ENCODE assay signal across 1 cellular context in the genomic region with DNA sequence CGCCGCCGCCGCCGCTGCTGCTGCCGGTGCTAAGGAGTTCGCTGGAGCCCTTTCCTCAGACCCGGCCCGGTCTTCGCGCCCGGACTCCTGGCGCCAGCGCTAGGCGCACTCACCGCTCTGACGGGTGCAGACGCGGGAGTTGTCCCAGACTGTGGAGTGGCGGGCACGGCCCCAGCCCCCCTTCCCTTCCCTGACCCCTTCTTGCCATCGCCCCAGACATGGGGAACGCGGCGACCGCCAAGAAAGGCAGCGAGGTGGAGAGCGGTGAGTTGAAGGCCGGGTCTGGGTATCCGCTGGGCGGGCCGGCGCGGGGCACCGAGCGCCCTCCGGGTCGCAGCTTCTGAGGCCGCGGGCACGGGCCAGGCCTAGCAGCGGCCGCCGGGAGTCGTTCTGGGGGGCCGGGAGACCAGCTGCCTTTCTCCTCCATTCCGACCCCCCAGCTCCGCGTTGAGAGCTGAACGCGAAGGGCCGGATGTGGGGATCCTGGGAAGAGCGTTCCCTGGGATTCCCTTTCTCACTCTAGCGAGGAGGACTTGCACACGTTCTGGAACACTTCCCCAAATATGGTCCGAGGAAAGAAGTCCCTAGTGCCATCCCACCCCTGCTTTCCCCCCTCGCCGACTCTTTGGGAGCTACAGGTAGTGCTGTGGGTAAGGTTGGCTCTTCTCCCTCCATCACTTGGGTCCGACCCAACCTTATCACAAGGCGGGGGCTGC.
A peak's percentile ranks its signal among the peaks of the same experiment; 100 is the strongest.
TF ChIP-seq lines count a peak whose summit lies in the region.

No MANE protein-coding gene starts in this region.

TF ChIP-seq in HepG2, 621 proteins besides CTCF, POLR2A, EP300 and RAD21 (continued from another document and continues in another):
- TF ChIP-seq, protein P1, sequence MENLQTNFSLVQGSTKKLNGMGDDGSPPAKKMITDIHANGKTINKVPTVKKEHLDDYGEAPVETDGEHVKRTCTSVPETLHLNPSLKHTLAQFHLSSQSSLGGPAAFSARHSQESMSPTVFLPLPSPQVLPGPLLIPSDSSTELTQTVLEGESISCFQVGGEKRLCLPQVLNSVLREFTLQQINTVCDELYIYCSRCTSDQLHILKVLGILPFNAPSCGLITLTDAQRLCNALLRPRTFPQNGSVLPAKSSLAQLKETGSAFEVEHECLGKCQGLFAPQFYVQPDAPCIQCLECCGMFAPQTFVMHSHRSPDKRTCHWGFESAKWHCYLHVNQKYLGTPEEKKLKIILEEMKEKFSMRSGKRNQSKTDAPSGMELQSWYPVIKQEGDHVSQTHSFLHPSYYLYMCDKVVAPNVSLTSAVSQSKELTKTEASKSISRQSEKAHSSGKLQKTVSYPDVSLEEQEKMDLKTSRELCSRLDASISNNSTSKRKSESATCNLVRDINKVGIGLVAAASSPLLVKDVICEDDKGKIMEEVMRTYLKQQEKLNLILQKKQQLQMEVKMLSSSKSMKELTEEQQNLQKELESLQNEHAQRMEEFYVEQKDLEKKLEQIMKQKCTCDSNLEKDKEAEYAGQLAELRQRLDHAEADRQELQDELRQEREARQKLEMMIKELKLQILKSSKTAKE (CRISPR knock-in tag; IDR thresholded peaks at IDR 0.05; ENCODE audit: borderline replicate concordance): no peak
- TF ChIP-seq, protein P2, sequence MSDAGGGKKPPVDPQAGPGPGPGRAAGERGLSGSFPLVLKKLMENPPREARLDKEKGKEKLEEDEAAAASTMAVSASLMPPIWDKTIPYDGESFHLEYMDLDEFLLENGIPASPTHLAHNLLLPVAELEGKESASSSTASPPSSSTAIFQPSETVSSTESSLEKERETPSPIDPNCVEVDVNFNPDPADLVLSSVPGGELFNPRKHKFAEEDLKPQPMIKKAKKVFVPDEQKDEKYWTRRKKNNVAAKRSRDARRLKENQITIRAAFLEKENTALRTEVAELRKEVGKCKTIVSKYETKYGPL (CRISPR knock-in tag; IDR thresholded peaks at IDR 0.05): no peak
- TF ChIP-seq PHF5A (CRISPR knock-in tag; IDR thresholded peaks at IDR 0.05; ENCODE audit: low read depth, unreplicated experiment) (no peak), TP53 (CRISPR knock-in tag; conservative IDR thresholded peaks at IDR 0.05) (no peak), ZNF577 (CRISPR knock-in tag; IDR thresholded peaks at IDR 0.05; ENCODE audit: borderline replicate concordance, low read depth) (no peak), MBD4 (IDR thresholded peaks at IDR 0.05; ENCODE audit: borderline replicate concordance, low read length) (no peak), KDM5A (IDR thresholded peaks at IDR 0.05; ENCODE audit: borderline replicate concordance, low read length) (no peak), RAD51 (IDR thresholded peaks at IDR 0.05; ENCODE audit: borderline replicate concordance) (no peak), ZSCAN30 (CRISPR knock-in tag; IDR thresholded peaks at IDR 0.05) (no peak), TSC22D2 (CRISPR knock-in tag; IDR thresholded peaks at IDR 0.05; ENCODE audit: borderline replicate concordance) (peak; percentile 12; the same call in 1 of the 2 replicates), ZNF776 (CRISPR knock-in tag; IDR thresholded peaks at IDR 0.05) (no peak), HIVEP1 (CRISPR knock-in tag; IDR thresholded peaks at IDR 0.05) (no peak), ZNF75D (CRISPR knock-in tag; IDR thresholded peaks at IDR 0.05; ENCODE audit: borderline replicate concordance) (no peak), ZNF777 (CRISPR knock-in tag; IDR thresholded peaks at IDR 0.05) (no peak), TBX2 (CRISPR knock-in tag; IDR thresholded peaks at IDR 0.05; ENCODE audit: borderline replicate concordance) (peak; percentile 52; the same call in 1 of the 2 replicates), SMAD1 (CRISPR knock-in tag; IDR thresholded peaks at IDR 0.05; ENCODE audit: borderline replicate concordance, low read depth) (no peak), U2AF2 (IDR thresholded peaks at IDR 0.05; ENCODE audit: low read depth, low read length) (no peak), KAT7 (CRISPR knock-in tag; IDR thresholded peaks at IDR 0.05; ENCODE audit: borderline replicate concordance) (peak; percentile 73; the same call in 1 of the 2 replicates), NCOA2 (CRISPR knock-in tag; IDR thresholded peaks at IDR 0.05) (no peak), FIP1L1 (IDR thresholded peaks at IDR 0.05; ENCODE audit: borderline replicate concordance, insufficient read depth, low read depth, low read length) (no peak), ZNF451 (CRISPR knock-in tag; IDR thresholded peaks at IDR 0.05) (no peak; the same call in 1 of the 2 replicates), KAT2B (IDR thresholded peaks at IDR 0.05; ENCODE audit: borderline replicate concordance, low read depth, low read length) (no peak), PHF8 (CRISPR knock-in tag; IDR thresholded peaks at IDR 0.05) (peak; percentile 77), ZNF260 (CRISPR knock-in tag; IDR thresholded peaks at IDR 0.05; ENCODE audit: borderline replicate concordance, low read depth) (no peak), ZNF614 (CRISPR knock-in tag; IDR thresholded peaks at IDR 0.05; ENCODE audit: borderline replicate concordance) (no peak), EED (CRISPR knock-in tag; IDR thresholded peaks at IDR 0.05) (0 out of 2 replicates have a peak, but pooled peaks have one; percentile 21), ZNF225 (CRISPR knock-in tag; IDR thresholded peaks at IDR 0.05) (no peak)
- TF ChIP-seq, protein P3, sequence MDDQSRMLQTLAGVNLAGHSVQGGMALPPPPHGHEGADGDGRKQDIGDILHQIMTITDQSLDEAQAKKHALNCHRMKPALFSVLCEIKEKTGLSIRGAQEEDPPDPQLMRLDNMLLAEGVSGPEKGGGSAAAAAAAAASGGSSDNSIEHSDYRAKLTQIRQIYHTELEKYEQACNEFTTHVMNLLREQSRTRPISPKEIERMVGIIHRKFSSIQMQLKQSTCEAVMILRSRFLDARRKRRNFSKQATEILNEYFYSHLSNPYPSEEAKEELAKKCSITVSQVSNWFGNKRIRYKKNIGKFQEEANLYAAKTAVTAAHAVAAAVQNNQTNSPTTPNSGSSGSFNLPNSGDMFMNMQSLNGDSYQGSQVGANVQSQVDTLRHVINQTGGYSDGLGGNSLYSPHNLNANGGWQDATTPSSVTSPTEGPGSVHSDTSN (CRISPR knock-in tag; IDR thresholded peaks at IDR 0.05; ENCODE audit: borderline replicate concordance): no peak
- TF ChIP-seq, protein P4, sequence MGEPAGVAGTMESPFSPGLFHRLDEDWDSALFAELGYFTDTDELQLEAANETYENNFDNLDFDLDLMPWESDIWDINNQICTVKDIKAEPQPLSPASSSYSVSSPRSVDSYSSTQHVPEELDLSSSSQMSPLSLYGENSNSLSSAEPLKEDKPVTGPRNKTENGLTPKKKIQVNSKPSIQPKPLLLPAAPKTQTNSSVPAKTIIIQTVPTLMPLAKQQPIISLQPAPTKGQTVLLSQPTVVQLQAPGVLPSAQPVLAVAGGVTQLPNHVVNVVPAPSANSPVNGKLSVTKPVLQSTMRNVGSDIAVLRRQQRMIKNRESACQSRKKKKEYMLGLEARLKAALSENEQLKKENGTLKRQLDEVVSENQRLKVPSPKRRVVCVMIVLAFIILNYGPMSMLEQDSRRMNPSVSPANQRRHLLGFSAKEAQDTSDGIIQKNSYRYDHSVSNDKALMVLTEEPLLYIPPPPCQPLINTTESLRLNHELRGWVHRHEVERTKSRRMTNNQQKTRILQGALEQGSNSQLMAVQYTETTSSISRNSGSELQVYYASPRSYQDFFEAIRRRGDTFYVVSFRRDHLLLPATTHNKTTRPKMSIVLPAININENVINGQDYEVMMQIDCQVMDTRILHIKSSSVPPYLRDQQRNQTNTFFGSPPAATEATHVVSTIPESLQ (CRISPR knock-in tag; conservative IDR thresholded peaks at IDR 0.05): no peak
- TF ChIP-seq, protein P5, sequence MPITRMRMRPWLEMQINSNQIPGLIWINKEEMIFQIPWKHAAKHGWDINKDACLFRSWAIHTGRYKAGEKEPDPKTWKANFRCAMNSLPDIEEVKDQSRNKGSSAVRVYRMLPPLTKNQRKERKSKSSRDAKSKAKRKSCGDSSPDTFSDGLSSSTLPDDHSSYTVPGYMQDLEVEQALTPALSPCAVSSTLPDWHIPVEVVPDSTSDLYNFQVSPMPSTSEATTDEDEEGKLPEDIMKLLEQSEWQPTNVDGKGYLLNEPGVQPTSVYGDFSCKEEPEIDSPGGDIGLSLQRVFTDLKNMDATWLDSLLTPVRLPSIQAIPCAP (CRISPR knock-in tag; IDR thresholded peaks at IDR 0.05; ENCODE audit: low read depth): no peak
- TF ChIP-seq, protein P6, sequence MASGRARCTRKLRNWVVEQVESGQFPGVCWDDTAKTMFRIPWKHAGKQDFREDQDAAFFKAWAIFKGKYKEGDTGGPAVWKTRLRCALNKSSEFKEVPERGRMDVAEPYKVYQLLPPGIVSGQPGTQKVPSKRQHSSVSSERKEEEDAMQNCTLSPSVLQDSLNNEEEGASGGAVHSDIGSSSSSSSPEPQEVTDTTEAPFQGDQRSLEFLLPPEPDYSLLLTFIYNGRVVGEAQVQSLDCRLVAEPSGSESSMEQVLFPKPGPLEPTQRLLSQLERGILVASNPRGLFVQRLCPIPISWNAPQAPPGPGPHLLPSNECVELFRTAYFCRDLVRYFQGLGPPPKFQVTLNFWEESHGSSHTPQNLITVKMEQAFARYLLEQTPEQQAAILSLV (CRISPR knock-in tag; IDR thresholded peaks at IDR 0.05; ENCODE audit: borderline replicate concordance): no peak
- TF ChIP-seq, protein P7, sequence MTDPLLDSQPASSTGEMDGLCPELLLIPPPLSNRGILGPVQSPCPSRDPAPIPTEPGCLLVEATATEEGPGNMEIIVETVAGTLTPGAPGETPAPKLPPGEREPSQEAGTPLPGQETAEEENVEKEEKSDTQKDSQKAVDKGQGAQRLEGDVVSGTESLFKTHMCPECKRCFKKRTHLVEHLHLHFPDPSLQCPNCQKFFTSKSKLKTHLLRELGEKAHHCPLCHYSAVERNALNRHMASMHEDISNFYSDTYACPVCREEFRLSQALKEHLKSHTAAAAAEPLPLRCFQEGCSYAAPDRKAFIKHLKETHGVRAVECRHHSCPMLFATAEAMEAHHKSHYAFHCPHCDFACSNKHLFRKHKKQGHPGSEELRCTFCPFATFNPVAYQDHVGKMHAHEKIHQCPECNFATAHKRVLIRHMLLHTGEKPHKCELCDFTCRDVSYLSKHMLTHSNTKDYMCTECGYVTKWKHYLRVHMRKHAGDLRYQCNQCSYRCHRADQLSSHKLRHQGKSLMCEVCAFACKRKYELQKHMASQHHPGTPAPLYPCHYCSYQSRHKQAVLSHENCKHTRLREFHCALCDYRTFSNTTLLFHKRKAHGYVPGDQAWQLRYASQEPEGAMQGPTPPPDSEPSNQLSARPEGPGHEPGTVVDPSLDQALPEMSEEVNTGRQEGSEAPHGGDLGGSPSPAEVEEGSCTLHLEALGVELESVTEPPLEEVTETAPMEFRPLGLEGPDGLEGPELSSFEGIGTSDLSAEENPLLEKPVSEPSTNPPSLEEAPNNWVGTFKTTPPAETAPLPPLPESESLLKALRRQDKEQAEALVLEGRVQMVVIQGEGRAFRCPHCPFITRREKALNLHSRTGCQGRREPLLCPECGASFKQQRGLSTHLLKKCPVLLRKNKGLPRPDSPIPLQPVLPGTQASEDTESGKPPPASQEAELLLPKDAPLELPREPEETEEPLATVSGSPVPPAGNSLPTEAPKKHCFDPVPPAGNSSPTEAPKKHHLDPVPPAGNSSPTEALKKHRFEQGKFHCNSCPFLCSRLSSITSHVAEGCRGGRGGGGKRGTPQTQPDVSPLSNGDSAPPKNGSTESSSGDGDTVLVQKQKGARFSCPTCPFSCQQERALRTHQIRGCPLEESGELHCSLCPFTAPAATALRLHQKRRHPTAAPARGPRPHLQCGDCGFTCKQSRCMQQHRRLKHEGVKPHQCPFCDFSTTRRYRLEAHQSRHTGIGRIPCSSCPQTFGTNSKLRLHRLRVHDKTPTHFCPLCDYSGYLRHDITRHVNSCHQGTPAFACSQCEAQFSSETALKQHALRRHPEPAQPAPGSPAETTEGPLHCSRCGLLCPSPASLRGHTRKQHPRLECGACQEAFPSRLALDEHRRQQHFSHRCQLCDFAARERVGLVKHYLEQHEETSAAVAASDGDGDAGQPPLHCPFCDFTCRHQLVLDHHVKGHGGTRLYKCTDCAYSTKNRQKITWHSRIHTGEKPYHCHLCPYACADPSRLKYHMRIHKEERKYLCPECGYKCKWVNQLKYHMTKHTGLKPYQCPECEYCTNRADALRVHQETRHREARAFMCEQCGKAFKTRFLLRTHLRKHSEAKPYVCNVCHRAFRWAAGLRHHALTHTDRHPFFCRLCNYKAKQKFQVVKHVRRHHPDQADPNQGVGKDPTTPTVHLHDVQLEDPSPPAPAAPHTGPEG (CRISPR knock-in tag; IDR thresholded peaks at IDR 0.05): no peak; the same call in 1 of the 2 replicates
- TF ChIP-seq, protein P8, sequence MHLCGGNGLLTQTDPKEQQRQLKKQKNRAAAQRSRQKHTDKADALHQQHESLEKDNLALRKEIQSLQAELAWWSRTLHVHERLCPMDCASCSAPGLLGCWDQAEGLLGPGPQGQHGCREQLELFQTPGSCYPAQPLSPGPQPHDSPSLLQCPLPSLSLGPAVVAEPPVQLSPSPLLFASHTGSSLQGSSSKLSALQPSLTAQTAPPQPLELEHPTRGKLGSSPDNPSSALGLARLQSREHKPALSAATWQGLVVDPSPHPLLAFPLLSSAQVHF (CRISPR knock-in tag; IDR thresholded peaks at IDR 0.05): no peak
- TF ChIP-seq, protein P9, sequence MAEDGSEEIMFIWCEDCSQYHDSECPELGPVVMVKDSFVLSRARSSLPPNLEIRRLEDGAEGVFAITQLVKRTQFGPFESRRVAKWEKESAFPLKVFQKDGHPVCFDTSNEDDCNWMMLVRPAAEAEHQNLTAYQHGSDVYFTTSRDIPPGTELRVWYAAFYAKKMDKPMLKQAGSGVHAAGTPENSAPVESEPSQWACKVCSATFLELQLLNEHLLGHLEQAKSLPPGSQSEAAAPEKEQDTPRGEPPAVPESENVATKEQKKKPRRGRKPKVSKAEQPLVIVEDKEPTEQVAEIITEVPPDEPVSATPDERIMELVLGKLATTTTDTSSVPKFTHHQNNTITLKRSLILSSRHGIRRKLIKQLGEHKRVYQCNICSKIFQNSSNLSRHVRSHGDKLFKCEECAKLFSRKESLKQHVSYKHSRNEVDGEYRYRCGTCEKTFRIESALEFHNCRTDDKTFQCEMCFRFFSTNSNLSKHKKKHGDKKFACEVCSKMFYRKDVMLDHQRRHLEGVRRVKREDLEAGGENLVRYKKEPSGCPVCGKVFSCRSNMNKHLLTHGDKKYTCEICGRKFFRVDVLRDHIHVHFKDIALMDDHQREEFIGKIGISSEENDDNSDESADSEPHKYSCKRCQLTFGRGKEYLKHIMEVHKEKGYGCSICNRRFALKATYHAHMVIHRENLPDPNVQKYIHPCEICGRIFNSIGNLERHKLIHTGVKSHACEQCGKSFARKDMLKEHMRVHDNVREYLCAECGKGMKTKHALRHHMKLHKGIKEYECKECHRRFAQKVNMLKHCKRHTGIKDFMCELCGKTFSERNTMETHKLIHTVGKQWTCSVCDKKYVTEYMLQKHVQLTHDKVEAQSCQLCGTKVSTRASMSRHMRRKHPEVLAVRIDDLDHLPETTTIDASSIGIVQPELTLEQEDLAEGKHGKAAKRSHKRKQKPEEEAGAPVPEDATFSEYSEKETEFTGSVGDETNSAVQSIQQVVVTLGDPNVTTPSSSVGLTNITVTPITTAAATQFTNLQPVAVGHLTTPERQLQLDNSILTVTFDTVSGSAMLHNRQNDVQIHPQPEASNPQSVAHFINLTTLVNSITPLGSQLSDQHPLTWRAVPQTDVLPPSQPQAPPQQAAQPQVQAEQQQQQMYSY (CRISPR knock-in tag; IDR thresholded peaks at IDR 0.05): no peak
- TF ChIP-seq, protein P10, sequence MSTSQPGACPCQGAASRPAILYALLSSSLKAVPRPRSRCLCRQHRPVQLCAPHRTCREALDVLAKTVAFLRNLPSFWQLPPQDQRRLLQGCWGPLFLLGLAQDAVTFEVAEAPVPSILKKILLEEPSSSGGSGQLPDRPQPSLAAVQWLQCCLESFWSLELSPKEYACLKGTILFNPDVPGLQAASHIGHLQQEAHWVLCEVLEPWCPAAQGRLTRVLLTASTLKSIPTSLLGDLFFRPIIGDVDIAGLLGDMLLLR (CRISPR knock-in tag; IDR thresholded peaks at IDR 0.05): no peak
